Comparison of ENCODE assay signal across 1 cellular context in the genomic region with DNA sequence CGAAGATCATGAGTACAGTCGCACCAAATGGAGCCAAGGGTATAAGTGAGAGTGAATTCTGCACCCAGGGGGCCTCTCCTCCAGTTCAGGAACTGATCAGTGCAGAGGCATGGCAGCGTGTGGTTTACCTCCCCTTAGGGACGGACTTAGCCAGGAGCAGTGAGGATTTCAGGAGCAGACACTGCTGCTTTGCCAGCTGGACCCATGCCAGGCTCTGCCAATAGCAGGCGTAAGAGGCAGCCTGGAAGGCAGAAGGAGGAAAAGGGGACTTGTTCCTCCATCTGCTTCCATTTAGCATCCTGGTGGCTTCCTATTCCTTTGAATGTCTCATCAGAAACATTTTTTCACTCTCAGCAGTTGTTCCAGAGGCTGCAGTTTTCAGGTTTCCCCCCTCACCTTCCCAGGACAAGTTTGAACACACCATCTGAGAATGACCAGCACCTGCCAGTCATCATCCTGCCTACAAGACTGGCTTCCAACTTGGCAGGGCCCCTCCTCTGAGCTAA.
TF ChIP-seq lines count a peak whose summit lies in the region.

No MANE protein-coding gene starts in this region.

TF ChIP-seq in SK-N-SH, 30 proteins besides CTCF, POLR2A, EP300 and RAD21 (continued from another document):
- TF ChIP-seq, protein P1, sequence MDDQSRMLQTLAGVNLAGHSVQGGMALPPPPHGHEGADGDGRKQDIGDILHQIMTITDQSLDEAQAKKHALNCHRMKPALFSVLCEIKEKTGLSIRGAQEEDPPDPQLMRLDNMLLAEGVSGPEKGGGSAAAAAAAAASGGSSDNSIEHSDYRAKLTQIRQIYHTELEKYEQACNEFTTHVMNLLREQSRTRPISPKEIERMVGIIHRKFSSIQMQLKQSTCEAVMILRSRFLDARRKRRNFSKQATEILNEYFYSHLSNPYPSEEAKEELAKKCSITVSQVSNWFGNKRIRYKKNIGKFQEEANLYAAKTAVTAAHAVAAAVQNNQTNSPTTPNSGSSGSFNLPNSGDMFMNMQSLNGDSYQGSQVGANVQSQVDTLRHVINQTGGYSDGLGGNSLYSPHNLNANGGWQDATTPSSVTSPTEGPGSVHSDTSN (IDR thresholded peaks at IDR 0.05) = peak; percentile 49
- 0 out of 2 replicates have a peak, but pooled peaks have one; percentile 13 for TF ChIP-seq TEAD4 (IDR thresholded peaks at IDR 0.05; ENCODE audit: borderline replicate concordance, insufficient read depth)
